26 cellular contexts compared by ENCODE assay signal in the genomic region with DNA sequence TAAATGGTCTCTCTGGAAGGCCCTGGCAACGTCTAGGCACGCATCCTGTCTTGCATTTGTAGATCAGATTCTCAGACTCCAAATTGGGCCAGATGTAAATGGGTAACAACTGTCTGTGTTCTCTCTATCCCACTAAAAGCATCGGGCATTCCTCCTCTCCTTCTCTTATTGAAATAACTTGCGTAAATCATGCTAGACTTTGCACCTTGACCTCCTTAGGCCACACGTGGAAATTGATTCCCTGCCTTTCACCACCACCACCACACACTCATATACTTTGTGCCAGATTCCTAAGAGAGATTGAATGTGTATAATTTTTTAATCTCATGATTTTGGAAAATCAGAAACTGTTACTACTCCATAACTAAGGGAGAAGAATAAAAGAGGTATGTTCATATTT.
"Had no signal": no experiment of that assay in that cellular context is flagged by ENCODE, and none has a peak within 500 bp of the region (broad histone marks: within the 10 kb centered on the region; RNA-seq: fewer than 3 reads in every experiment).

No MANE protein-coding gene starts in this region.

- H3K4me1 Mint-ChIP-seq: immature natural killer cell; mesothelial cell of epicardium; naive thymus-derived CD8-positive, alpha-beta T cell; nephron progenitor cell had no signal

- H3K4me3 Mint-ChIP-seq: immature natural killer cell; mesothelial cell of epicardium; naive thymus-derived CD8-positive, alpha-beta T cell; nephron progenitor cell; stimulated activated naive B cell treated with anti-CD40 and anti-IgM and Interleukin-4, amounts not matched to agents 10 μg/mL and 1 μg/mL and 100 μg/mL, for 72 hours; stimulated activated naive CD8-positive, alpha-beta T cell treated with anti-CD3 and anti-CD28 coated beads, Interleukin-15, Interleukin-2, amounts not matched to agents 100 ng/mL and 50 ng/mL, for 24 hours had no signal

- H3K36me3 ChIP-seq: ovary, thoracic aorta, tibial nerve, upper lobe of left lung had no signal

- H3K9me3 Mint-ChIP-seq: immature natural killer cell; mesothelial cell of epicardium; naive thymus-derived CD8-positive, alpha-beta T cell; nephron progenitor cell; stimulated activated naive B cell treated with anti-CD40 and anti-IgM and Interleukin-4, amounts not matched to agents 10 μg/mL and 1 μg/mL and 100 μg/mL, for 72 hours; stimulated activated naive CD8-positive, alpha-beta T cell treated with anti-CD3 and anti-CD28 coated beads, Interleukin-15, Interleukin-2, amounts not matched to agents 100 ng/mL and 50 ng/mL, for 24 hours had no signal

- H3K36me3 Mint-ChIP-seq: mesothelial cell of epicardium; stimulated activated naive B cell treated with anti-CD40 and anti-IgM and Interleukin-4, amounts not matched to agents 10 μg/mL and 1 μg/mL and 100 μg/mL, for 72 hours had no signal

- H3K27ac ChIP-seq: dorsolateral prefrontal cortex, foreskin keratinocyte, gastroesophageal sphincter, heart right ventricle, ovary, psoas muscle, skin epidermis, thoracic aorta, tibial nerve, upper lobe of left lung had no signal

- ATAC-seq: foreskin keratinocyte; gastroesophageal sphincter; heart right ventricle; naive thymus-derived CD8-positive, alpha-beta T cell; psoas muscle; stimulated activated naive B cell treated with anti-CD40 and anti-IgM and Interleukin-4, amounts not matched to agents 10 μg/mL and 1 μg/mL and 100 μg/mL, for 72 hours had no signal

- FAIRE-seq: colon had no signal

- H3K4me1 ChIP-seq: foreskin keratinocyte, tibial nerve, upper lobe of left lung had no signal

- H3K9me3 ChIP-seq: gastroesophageal sphincter, heart right ventricle, ovary, psoas muscle, thoracic aorta, tibial nerve, upper lobe of left lung had no signal

- H3K4me3 ChIP-seq: dorsolateral prefrontal cortex, gastroesophageal sphincter, heart right ventricle, ovary, psoas muscle, skin epidermis, thoracic aorta, tibial nerve, upper lobe of left lung had no signal

- DNase-seq: dorsolateral prefrontal cortex; effector CD4-positive, alpha-beta T cell; foreskin keratinocyte; heart right ventricle; hypothalamus; immature natural killer cell; islet precursor cell; mesenchymal stem cell; naive thymus-derived CD8-positive, alpha-beta T cell; nephron progenitor cell; occipital lobe; ovary; posterior cingulate gyrus; psoas muscle; right cardiac atrium; stimulated activated CD4-positive, alpha-beta T cell treated with anti-CD3 and anti-CD28 coated beads, Interleukin-15, amount 100 ng/mL, for 24 hours; stimulated activated CD4-positive, alpha-beta T cell treated with anti-CD3 and anti-CD28 coated beads, Interleukin-2, amount 100 ng/mL, for 48 hours; stimulated activated naive B cell treated with anti-CD40 and anti-IgM and Interleukin-4, amounts not matched to agents 10 μg/mL and 1 μg/mL and 100 μg/mL, for 72 hours; upper lobe of left lung had no signal

- H3K27ac Mint-ChIP-seq: immature natural killer cell; mesothelial cell of epicardium; naive thymus-derived CD8-positive, alpha-beta T cell; nephron progenitor cell; stimulated activated naive B cell treated with anti-CD40 and anti-IgM and Interleukin-4, amounts not matched to agents 10 μg/mL and 1 μg/mL and 100 μg/mL, for 72 hours; stimulated activated naive CD8-positive, alpha-beta T cell treated with anti-CD3 and anti-CD28 coated beads, Interleukin-15, Interleukin-2, amounts not matched to agents 100 ng/mL and 50 ng/mL, for 24 hours had no signal

- H3K27me3 Mint-ChIP-seq: stimulated activated naive CD8-positive, alpha-beta T cell treated with anti-CD3 and anti-CD28 coated beads, Interleukin-15, Interleukin-2, amounts not matched to agents 100 ng/mL and 50 ng/mL, for 24 hours had no signal

- H3K27me3 ChIP-seq: dorsolateral prefrontal cortex, foreskin keratinocyte, gastroesophageal sphincter, heart right ventricle, ovary, tibial nerve, upper lobe of left lung had no signal
